Comparison of ENCODE assay signal across 27 cellular contexts in the genomic region with DNA sequence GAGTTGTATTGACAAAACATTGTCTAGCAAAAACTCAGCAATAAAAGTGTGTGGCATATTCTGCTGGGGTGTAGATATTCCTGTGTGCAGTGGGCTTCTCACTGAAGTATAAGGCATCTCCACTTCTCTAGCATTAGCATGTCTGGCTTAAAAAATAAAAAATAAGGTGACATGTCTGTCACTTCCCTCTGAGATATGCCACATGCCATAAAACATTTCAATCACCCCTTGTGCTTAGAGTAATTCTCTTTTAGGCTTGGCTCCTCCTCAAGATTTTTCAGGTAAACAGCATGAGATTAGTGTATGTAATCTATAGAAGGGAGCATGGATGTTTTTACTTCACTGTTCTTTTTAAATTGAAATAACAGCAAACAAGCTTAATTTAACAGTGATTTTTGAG.
"Had no signal": no experiment of that assay in that cellular context is flagged by ENCODE, and none has a peak within 500 bp of the region (broad histone marks: within the 10 kb centered on the region; RNA-seq: fewer than 3 reads in every experiment).

No MANE protein-coding gene starts in this region.

- H3K4me1 ChIP-seq: body of pancreas, gastroesophageal sphincter, parathyroid adenoma, right atrium auricular region had no signal

- H3K79me2 ChIP-seq: hepatocyte, parathyroid adenoma had no signal

- H3K4me2 ChIP-seq: hepatocyte had no signal

- H3K27ac ChIP-seq: body of pancreas, cardiac muscle cell, gastroesophageal sphincter, hepatocyte, parathyroid adenoma, right atrium auricular region, thoracic aorta had no signal

- H3K4me3 ChIP-seq: body of pancreas, cardiac muscle cell, gastroesophageal sphincter, hepatocyte, right atrium auricular region, thoracic aorta had no signal

- H2AFZ ChIP-seq: hepatocyte, parathyroid adenoma had no signal

- H3K36me3 ChIP-seq: cardiac muscle cell, gastroesophageal sphincter, right atrium auricular region, thoracic aorta had no signal

- H3K9ac ChIP-seq: parathyroid adenoma had no signal

- DNase-seq: activated CD4-positive, alpha-beta T cell treated with anti-CD3 and anti-CD28 coated beads for 36 hours; activated CD4-positive, CD25-positive, alpha-beta regulatory T cell; activated CD8-positive, alpha-beta memory T cell treated with anti-CD3 and anti-CD28 coated beads, Interleukin-2, amount 10 ng/mL, durations not matched to agents 7 days and 5 days; activated CD8-positive, alpha-beta T cell treated with anti-CD3 and anti-CD28 coated beads, Interleukin-2, amount 10 ng/mL, durations not matched to agents 7 days and 5 days; activated T-cell treated with anti-CD3 and anti-CD28 coated beads, Interleukin-2, amount 50 U/mL, for 48 hours; anterior cingulate cortex; body of pancreas; cortex of kidney; effector memory CD8-positive, alpha-beta T cell; islet precursor cell; left cardiac atrium; left ventricle myocardium superior; naive B cell; nephron progenitor cell; stimulated activated CD4-positive, alpha-beta T cell treated with anti-CD3 and anti-CD28 coated beads, Interleukin-12 subunit alpha, Interleukin-12 subunit beta, amount 100 ng/mL, for 4 hours; stimulated activated CD4-positive, alpha-beta T cell treated with anti-CD3 and anti-CD28 coated beads, Interleukin-4, amount 100 ng/mL, for 24 hours; T-helper 2 cell; trophoblast cell had no signal

- FAIRE-seq: urothelium cell line had no signal

- ATAC-seq: activated CD4-positive, alpha-beta T cell treated with anti-CD3 and anti-CD28 coated beads for 36 hours; activated CD8-positive, alpha-beta memory T cell treated with anti-CD3 and anti-CD28 coated beads, Interleukin-2, amount 10 ng/mL, durations not matched to agents 7 days and 5 days; activated CD8-positive, alpha-beta T cell treated with anti-CD3 and anti-CD28 coated beads, Interleukin-2, amount 10 ng/mL, durations not matched to agents 7 days and 5 days; activated naive CD4-positive, alpha-beta T cell treated with anti-CD3 and anti-CD28 coated beads, Interleukin-2, amount 50 U/mL, for 72 hours; body of pancreas; effector memory CD8-positive, alpha-beta T cell; gastroesophageal sphincter; left cardiac atrium; left ventricle myocardium superior; stimulated activated effector memory CD8-positive, alpha-beta T cell treated with anti-CD3 and anti-CD28 coated beads, Interleukin-12 subunit alpha, Interleukin-12 subunit beta, amount 100 ng/mL, for 72 hours had no signal

- H3K27me3 ChIP-seq: body of pancreas, cardiac muscle cell, gastroesophageal sphincter, hepatocyte, right atrium auricular region had no signal

- H3K9me3 ChIP-seq: body of pancreas, gastroesophageal sphincter, right atrium auricular region, thoracic aorta had no signal
